In the genomic region with DNA sequence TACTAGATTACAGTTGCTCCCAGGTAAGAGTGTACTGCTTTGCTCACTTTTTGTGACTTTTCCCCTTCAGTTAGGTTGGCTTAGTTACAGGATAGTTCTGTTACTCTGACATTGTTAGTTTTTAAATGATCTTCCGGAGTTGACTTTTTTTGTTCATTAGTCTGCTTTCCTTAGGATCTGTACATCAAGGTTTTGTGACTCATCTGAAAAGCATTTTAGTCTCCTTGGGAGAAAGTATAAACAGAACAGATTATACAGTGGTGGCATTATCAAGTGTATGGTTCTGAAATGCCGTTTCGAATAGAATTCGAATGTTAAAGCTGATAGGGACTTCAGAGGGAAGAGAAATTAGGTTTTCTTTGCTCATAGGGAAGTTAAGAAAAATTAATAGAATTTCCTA, we compare ENCODE assay signal across 16 cellular contexts.
DNase-seq lines count a peak whose midpoint lies in the region; ATAC-seq and TF ChIP-seq lines count a peak whose summit lies in the region.
"Had no signal": no experiment of that assay in that cellular context is flagged by ENCODE, and none has a peak within 500 bp of the region (broad histone marks: within the 10 kb centered on the region; RNA-seq: fewer than 3 reads in every experiment).

No MANE protein-coding gene starts in this region.

- no peaks in the 10 kb centered on the region for H3K27me3 ChIP-seq in vagina
- H3K27me3 ChIP-seq: neural progenitor cell, tibial nerve had no signal

- DNase-seq in GM03348 (ENCODE audit: low spot score) (peak; percentile 7), RPMI7951 (ENCODE audit: low read depth) (peak; percentile 80), fibroblast of mammary gland (ENCODE audit: low read depth) (peak; percentile 49), renal cortical epithelial cell (ENCODE audit: low read depth) (peak; percentile 36), GM19238 (ENCODE audit: insufficient read length, low spot score) (no peak), 8988T (no peak), vagina (ENCODE audit: extremely low spot score in 2 of 2) (no peak)
- DNase-seq: activated CD4-positive, alpha-beta T cell treated with anti-CD3 and anti-CD28 coated beads, Interleukin-2, amount 50 U/mL, for 48 hours; activated gamma-delta T cell; cortex of kidney; left ventricle myocardium superior; MM.1S; T-helper 17 cell had no signal

- ATAC-seq in HG03342 (IDR thresholded peaks at IDR 0.05; ENCODE audit: unreplicated experiment), result no peak
- ATAC-seq: left ventricle myocardium superior, T-helper 17 cell had no signal

- H3K36me3 ChIP-seq in vagina, result peaks cover 4 to 50% of the 10 kb centered on the region in 2 donors

- TF ChIP-seq CTCF in fibroblast of mammary gland (conservative IDR thresholded peaks at IDR 0.05; ENCODE audit: control insufficient read depth, insufficient read depth, low read depth, low read length), result no peak
- no peak for TF ChIP-seq CTCF in vagina (IDR thresholded peaks at IDR 0.05)

- intact Hi-C loops in vagina (cut with DNase I), result no loop called here

- TF ChIP-seq POLR2A in vagina (IDR thresholded peaks at IDR 0.05), result no peak

- no peaks in the 10 kb centered on the region for H3K9me3 ChIP-seq in vagina
- H3K9me3 ChIP-seq: tibial nerve had no signal

- H3K4me3 ChIP-seq in fibroblast of mammary gland (ENCODE audit: control insufficient read depth, low read depth, low read length), result no peak overlapping the region
- H3K4me3 ChIP-seq in vagina, result no peak overlapping the region
- H3K4me3 ChIP-seq: neural progenitor cell, tibial nerve had no signal

- no peaks in the 10 kb centered on the region for H3K4me1 ChIP-seq in vagina
- H3K4me1 ChIP-seq: neural progenitor cell, tibial nerve had no signal

- no peak overlapping the region for H3K27ac ChIP-seq in vagina
- H3K27ac ChIP-seq: neural progenitor cell, tibial nerve had no signal

Comparison
In these comparisons a context has a peak if more than half of its experiments do, and no peak if none do; other contexts are left out.
1. DNase-seq: peak in GM03348 (single experiment), RPMI7951 (single experiment), fibroblast of mammary gland (single experiment) and renal cortical epithelial cell (single experiment); none in GM19238 (single experiment), 8988T (single experiment) and vagina (0 of 2).